ENCODE assay signal across 1 cellular context in the genomic region with DNA sequence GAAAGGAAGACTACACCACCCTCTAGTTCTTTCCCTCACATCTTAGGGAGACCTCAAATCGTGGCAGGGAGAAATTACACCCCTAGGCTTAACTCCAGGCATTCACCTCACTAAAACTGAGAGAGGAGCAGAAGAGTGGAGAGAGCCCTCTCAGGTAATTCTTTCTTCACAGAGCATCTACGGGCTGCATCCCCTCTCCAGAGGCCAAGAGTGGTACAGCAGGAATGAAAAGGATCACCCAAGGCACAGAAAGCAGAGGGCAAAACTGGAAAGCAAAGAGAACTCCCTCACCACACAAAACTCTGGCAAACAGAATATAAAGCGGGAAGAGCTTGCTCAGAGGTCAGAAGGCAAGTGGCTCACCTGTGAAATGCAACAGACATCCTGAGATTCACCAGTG.
TF ChIP-seq lines count a peak whose summit lies in the region.

No MANE protein-coding gene starts in this region.

TF ChIP-seq in HEK293T, 16 proteins besides CTCF, POLR2A, EP300 and RAD21 (continued from another document):
- TF ChIP-seq, protein P1, sequence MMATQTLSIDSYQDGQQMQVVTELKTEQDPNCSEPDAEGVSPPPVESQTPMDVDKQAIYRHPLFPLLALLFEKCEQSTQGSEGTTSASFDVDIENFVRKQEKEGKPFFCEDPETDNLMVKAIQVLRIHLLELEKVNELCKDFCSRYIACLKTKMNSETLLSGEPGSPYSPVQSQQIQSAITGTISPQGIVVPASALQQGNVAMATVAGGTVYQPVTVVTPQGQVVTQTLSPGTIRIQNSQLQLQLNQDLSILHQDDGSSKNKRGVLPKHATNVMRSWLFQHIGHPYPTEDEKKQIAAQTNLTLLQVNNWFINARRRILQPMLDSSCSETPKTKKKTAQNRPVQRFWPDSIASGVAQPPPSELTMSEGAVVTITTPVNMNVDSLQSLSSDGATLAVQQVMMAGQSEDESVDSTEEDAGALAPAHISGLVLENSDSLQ (IDR thresholded peaks at IDR 0.05): no peak
- no peak for TF ChIP-seq FOXK2 (IDR thresholded peaks at IDR 0.05)
TF ChIP-seq in HEK293T: peak in this region for 0.
